1 cellular context compared by ENCODE assay signal in genomic region chr2:11743846-11744553, GRCh38.
TF ChIP-seq lines count a peak whose summit lies in the region.

No MANE protein-coding gene starts in this region.

TF ChIP-seq in K562, 482 proteins besides CTCF, POLR2A, EP300 and RAD21 (continued from another document and continues in another):
- TF ChIP-seq DLX4 (CRISPR knock-in tag; IDR thresholded peaks at IDR 0.05) (no peak), CC2D1A (IDR thresholded peaks at IDR 0.05) (peak; percentile 87; the same call in 1 of the 2 replicates), HDGF (IDR thresholded peaks at IDR 0.05) (peak; percentile 100), RHOXF2B (CRISPR knock-in tag; conservative IDR thresholded peaks at IDR 0.05) (no peak), TCF3 (CRISPR knock-in tag; IDR thresholded peaks at IDR 0.05) (peak; percentile 66; the same call in 1 of the 2 replicates), MBD1 (CRISPR knock-in tag; IDR thresholded peaks at IDR 0.05) (no peak), ZNF707 (CRISPR knock-in tag; conservative IDR thresholded peaks at IDR 0.05) (no peak), HNRNPUL1 (IDR thresholded peaks at IDR 0.05; ENCODE audit: low read length) (no peak), MEF2D (tag; conservative IDR thresholded peaks at IDR 0.05; ENCODE audit: low read depth) (peak; percentile 75; the same call in 1 of the 2 replicates), SMAD2 (IDR thresholded peaks at IDR 0.05; ENCODE audit: low read depth, low read length) (no peak), ZMIZ1 (IDR thresholded peaks at IDR 0.05; ENCODE audit: low read depth in 2 of 2, low read length in 2 of 2) (0 out of 4 replicates have a peak, but pooled peaks of 1 of the 2 experiments have one; percentile 35), ZNF785 (CRISPR knock-in tag; IDR thresholded peaks at IDR 0.05) (no peak), BRD4 (IDR thresholded peaks at IDR 0.05) (no peak; the same call in 1 of the 2 replicates), PHF8 (IDR thresholded peaks at IDR 0.05; ENCODE audit: borderline replicate concordance, low read length) (peak; percentile 26; the same call in 1 of the 2 replicates), NR0B1 (IDR thresholded peaks at IDR 0.05; ENCODE audit: partially characterized antibody) (no peak), ATF3 (IDR thresholded peaks at IDR 0.05) (peak; percentile 98), ATF3 (CRISPR knock-in tag; conservative IDR thresholded peaks at IDR 0.05) (peak; percentile 96), E2F8 (IDR thresholded peaks at IDR 0.05; ENCODE audit: low read depth, partially characterized antibody) (no peak), ZNF277 (CRISPR knock-in tag; IDR thresholded peaks at IDR 0.05; ENCODE audit: borderline replicate concordance) (no peak), CHD1 (IDR thresholded peaks at IDR 0.05; ENCODE audit: low read length) (no peak), IRF1 (CRISPR knock-in tag; IDR thresholded peaks at IDR 0.05; ENCODE audit: borderline replicate concordance) (no peak), MAFF (IDR thresholded peaks at IDR 0.05; ENCODE audit: low read length) (peak; percentile 86), BRF2 (IDR thresholded peaks at IDR 0.05; ENCODE audit: borderline replicate concordance, insufficient read depth, insufficient read length) (no peak), ZNF395 (CRISPR knock-in tag; IDR thresholded peaks at IDR 0.05) (peak; percentile 92; the same call in 1 of the 2 replicates), BCLAF1 (IDR thresholded peaks at IDR 0.05; ENCODE audit: borderline replicate concordance in 1 of 2, control insufficient read depth in 1 of 2, low read depth in 2 of 2, low read length in 1 of 2) (peak in 1 of 2 experiments; percentile 65; a peak in 1 of 4 replicates), ZBTB43 (CRISPR knock-in tag; IDR thresholded peaks at IDR 0.05) (no peak), U2AF2 (optimal IDR thresholded peaks at IDR 0.05; ENCODE audit: low read depth, low read length) (no peak), SIN3B (IDR thresholded peaks at IDR 0.05; ENCODE audit: low read depth) (no peak), ARNT (IDR thresholded peaks at IDR 0.05) (peak; percentile 93 to 94; a peak in 3 of 4 replicates), ZNF511 (CRISPR knock-in tag; IDR thresholded peaks at IDR 0.05) (no peak; the same call in 1 of the 2 replicates), ZNF280A (IDR thresholded peaks at IDR 0.05; ENCODE audit: low read depth, partially characterized antibody) (no peak)
